ENCODE assay signal across 22 cellular contexts in genomic region chr17:62075308-62075815, GRCh38. TPM values are rescaled to one million over a fixed set of nuclear protein-coding genes. Genes with fewer than 3 reads are reported as not detected.
DNase-seq lines count a peak whose midpoint lies in the region; ATAC-seq, FAIRE-seq and TF ChIP-seq lines count a peak whose summit lies in the region.
"Had no signal": no experiment of that assay in that cellular context is flagged by ENCODE, and none has a peak within 500 bp of the region (broad histone marks: within the 10 kb centered on the region; RNA-seq: fewer than 3 reads in every experiment).

No MANE protein-coding gene starts in this region.

- 73% methylated on average over 3 of the region's 3 CpGs for WGBS in A549 (ENCODE audit: missing lambda C conversion rate)
- WGBS in right cardiac atrium: 71% methylated on average over 3 of the region's 3 CpGs

- TF ChIP-seq CTCF in A549 (IDR thresholded peaks at IDR 0.05) (no peak), GM13977 (IDR thresholded peaks at IDR 0.05; ENCODE audit: extremely low read depth, insufficient read depth, missing control alignments) (no peak), mucosa of descending colon (IDR thresholded peaks at IDR 0.05) (no peak)

- no peak for TF ChIP-seq RAD21 in A549 (conservative IDR thresholded peaks at IDR 0.05 in 1 of 2, IDR thresholded peaks at IDR 0.05 in 1 of 2)

- FAIRE-seq in A549 (lab: Jason Lieb, UNC): no peak
- FAIRE-seq: TTC549 had no signal

- no peak overlapping the region for H3K27ac ChIP-seq in A549
- no peak overlapping the region for H3K27ac ChIP-seq in right cardiac atrium (ENCODE audit: low read length)
- H3K27ac ChIP-seq: body of pancreas, spleen, suprapubic skin had no signal

- in situ Hi-C loops in GM13977 (cut with MboI; ENCODE audit: low pct_unique_long_range_greater_than_20kb, low sequenced_read_pairs, unreplicated experiment): no loop called here

- CTCF ChIA-PET in A549 (lab: Yijun Ruan, JAX): interaction anchor here (0.6 to 7.3 kb wide), 9 partner anchors 10 to 663 kb away, joined by 3 to 65 read pairs (median 4); partner anchors contain the start of gene MED13

- no peaks in the 10 kb centered on the region for H3K36me3 ChIP-seq in mucosa of descending colon (ENCODE audit: low read depth)
- H3K36me3 ChIP-seq: spleen, suprapubic skin had no signal

- TF ChIP-seq EP300 in A549 (IDR thresholded peaks at IDR 0.05): no peak

- no peak for DNase-seq in A549 (ENCODE audit: low read depth in 1 of 2, low spot score in 1 of 2)
- peak; percentile 14 for DNase-seq in GM13977 (ENCODE audit: low spot score)
- peak; percentile 52 for DNase-seq in astrocyte of the hippocampus (ENCODE audit: low read depth, low spot score)
- DNase-seq in islet precursor cell: peak; percentile 46
- DNase-seq in right cardiac atrium: no peak
- DNase-seq in NCI-H510A (lab: John Stamatoyannopoulos, UW): no peak
- DNase-seq in mucosa of descending colon: no peak
- DNase-seq: activated CD4-positive, alpha-beta T cell treated with anti-CD3 and anti-CD28 coated beads, Interleukin-2, amount 10 ng/mL, durations not matched to agents 24 days and 14 days; activated naive CD4-positive, alpha-beta T cell treated with anti-CD3 and anti-CD28 coated beads, Interleukin-2, amount 50 U/mL, for 16 hours; activated T-cell treated with anti-CD3 and anti-CD28 coated beads for 4 hours; body of pancreas; cortex of kidney; DND-41; NCI-H1092; NCI-H2081 treated with DMSO at 0.1 percent for 48 hours; NCI-H524 treated with DMSO at 0.1 percent for 48 hours; spleen; SW 1271 had no signal

- H3K4me1 ChIP-seq in A549 (no peaks in the 10 kb centered on the region), right cardiac atrium (ENCODE audit: control insufficient read depth, insufficient read depth, low read length) (no peaks in the 10 kb centered on the region), mucosa of descending colon (ENCODE audit: low read depth) (no peaks in the 10 kb centered on the region)
- H3K4me1 ChIP-seq: spleen, suprapubic skin had no signal

- no peak overlapping the region for H3K4me2 ChIP-seq in A549

- no peak for TF ChIP-seq POLR2A in A549 (IDR thresholded peaks at IDR 0.05; ENCODE audit: low read length)

- H3K4me3 ChIP-seq in A549 (no peak overlapping the region), right cardiac atrium (ENCODE audit: low read length) (no peak overlapping the region), mucosa of descending colon (no peak overlapping the region)
- H3K4me3 ChIP-seq: body of pancreas, spleen, suprapubic skin had no signal

- ATAC-seq in A549: peak; percentile 26 to 34; a peak in 2 of 6 replicates
- ATAC-seq in right cardiac atrium: no peak
- ATAC-seq in GM19467 (IDR thresholded peaks at IDR 0.05; ENCODE audit: unreplicated experiment): no peak
- no peak for ATAC-seq in mucosa of descending colon
- ATAC-seq: body of pancreas, Right ventricle myocardium inferior had no signal

- no peaks in the 10 kb centered on the region for H3K9me3 ChIP-seq in A549
- no peaks in the 10 kb centered on the region for H3K9me3 ChIP-seq in right cardiac atrium (ENCODE audit: control insufficient read depth, low read length)
- no peaks in the 10 kb centered on the region for H3K9me3 ChIP-seq in mucosa of descending colon
- H3K9me3 ChIP-seq: body of pancreas, spleen, suprapubic skin had no signal

- POLR2A ChIA-PET in A549 (lab: Yijun Ruan, JAX): interaction anchor here (1.0 to 1.3 kb wide), 2 partner anchors 9 to 11 kb away, joined by 4 to 5 read pairs; partner anchors contain the start of gene MED13

- intact Hi-C loops in right cardiac atrium (cut with DNase I): no loop called here
- intact Hi-C loops in mucosa of descending colon (cut with DNase I, micrococcal nuclease): no loop called here

- H3K27me3 ChIP-seq in right cardiac atrium (ENCODE audit: control insufficient read depth, insufficient read depth): no peaks in the 10 kb centered on the region
- H3K27me3 ChIP-seq: body of pancreas had no signal

TF ChIP-seq in A549, 52 proteins besides CTCF, POLR2A, EP300 and RAD21:
- TF ChIP-seq POLR2AphosphoS2 (conservative IDR thresholded peaks at IDR 0.05; ENCODE audit: low read length): no peak

RNA-seq across cellular contexts. Expression of gene MED13, which starts 10.3 kb away (rescaled TPM):
- polyA plus RNA-seq in A549 (2011; rRNA removed) (64.1 and 71.4 TPM in 2 replicates), A549 (2017; fragmentation: RNase III; extraction: RNeasy Plus Mini Kit Qiagen cat#74134 plus additional on column Dnase treatment) (14.1 to 14.9 TPM (median 14.8 TPM) in 3 replicates), right cardiac atrium (6.6 TPM)
- 8.4 and 8.9 TPM in 2 replicates for polyA plus RNA-seq in A549 (2012; cell fraction: cytosol; rRNA removed)
- polyA plus RNA-seq in A549 (2012; cell fraction: nucleus; rRNA removed): 6.7 and 8.3 TPM in 2 replicates
- polyA minus RNA-seq in A549 (2011; rRNA and poly(A)+ RNA removed): 252 and 288 TPM in 2 replicates
- total RNA-seq in right cardiac atrium (10 to 100 TPM; 26.0 to 49.8 (median 34.2) TPM), mucosa of descending colon (100 to 1,000 TPM in 1 of 3 donors, 10 to 100 TPM in 2; 71.1 to 104 (median 82.4) TPM)

Comparison
In these comparisons a context has a peak if more than half of its experiments do, and no peak if none do; other contexts are left out.
1. ATAC-seq: peak in A549 (2 of 2); none in right cardiac atrium (0 of 2), GM19467 (single experiment) and mucosa of descending colon (single experiment).
2. DNase-seq: peak in GM13977 (single experiment), astrocyte of the hippocampus (single experiment) and islet precursor cell (single experiment); none in A549 (0 of 2), right cardiac atrium (0 of 3), NCI-H510A (single experiment) and mucosa of descending colon (0 of 3).